ENCODE assay signal across 12 cellular contexts in the genomic region with DNA sequence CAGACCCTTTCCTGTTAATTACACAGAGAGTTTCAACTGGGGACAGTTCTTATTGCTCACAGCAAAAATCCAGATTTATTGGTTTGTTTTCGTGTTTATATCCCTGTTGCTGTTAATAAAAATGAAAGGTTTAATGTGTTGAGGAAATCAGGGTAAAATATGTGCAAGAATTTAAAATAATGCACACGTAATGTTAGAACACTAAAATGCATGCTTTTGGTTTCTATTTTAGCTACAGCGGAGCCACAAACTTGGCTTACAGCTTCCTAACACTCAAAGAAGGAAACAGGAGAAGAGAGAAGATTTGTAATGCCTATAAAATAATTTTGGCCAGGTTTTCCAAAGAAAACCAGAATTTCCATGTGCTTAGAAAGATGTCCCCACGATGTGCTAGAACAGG.
DNase-seq lines count a peak whose midpoint lies in the region; ATAC-seq and TF ChIP-seq lines count a peak whose summit lies in the region.
"Had no signal": no experiment of that assay in that cellular context is flagged by ENCODE, and none has a peak within 500 bp of the region (broad histone marks: within the 10 kb centered on the region; RNA-seq: fewer than 3 reads in every experiment).

No MANE protein-coding gene starts in this region.

- peaks cover 79% of the 10 kb centered on the region for H3K27me3 ChIP-seq in A673 (replicated peaks; ENCODE audit: insufficient read depth, low read depth, low read length, poor library complexity)
- H3K27me3 ChIP-seq: suprapubic skin had no signal

- CTCF ChIA-PET in A673 (lab: Charles Lee) = no interaction called here

- BruUV-seq in A673 (replicated peaks; lab: Mats Ljungman, UMichigan) = no TSS peak

- peak; percentile 37 for ATAC-seq in activated T-helper 17 cell treated with anti-CD3 and anti-CD28 coated beads, Interleukin-2, amount 50 U/mL, for 72 hours (replicated peaks)
- ATAC-seq in memory B cell (ENCODE audit: low read depth) = no peak
- ATAC-seq in GM21576 (IDR thresholded peaks at IDR 0.05; ENCODE audit: unreplicated experiment) = no peak
- ATAC-seq in HG03139 (IDR thresholded peaks at IDR 0.05; ENCODE audit: unreplicated experiment) = no peak

- H3K4me1 Mint-ChIP-seq in activated T-helper 17 cell treated with anti-CD3 and anti-CD28 coated beads, Interleukin-2, amount 50 U/mL, for 72 hours = peaks cover 6% of the 10 kb centered on the region
- peaks cover 23% of the 10 kb centered on the region for H3K4me1 Mint-ChIP-seq in memory B cell

- no peaks in the 10 kb centered on the region for H3K36me3 Mint-ChIP-seq in activated T-helper 17 cell treated with anti-CD3 and anti-CD28 coated beads, Interleukin-2, amount 50 U/mL, for 72 hours (ENCODE audit: low read depth)
- H3K36me3 Mint-ChIP-seq in memory B cell = no peaks in the 10 kb centered on the region

- H3K36me3 ChIP-seq in A673 (ENCODE audit: insufficient read depth, low read length, poor library complexity, severe bottlenecking) = no peaks in the 10 kb centered on the region
- H3K36me3 ChIP-seq: suprapubic skin had no signal

- no peaks in the 10 kb centered on the region for H3K9me3 ChIP-seq in A673 (ENCODE audit: low read depth, low read length, poor library complexity, severe bottlenecking)
- H3K9me3 ChIP-seq: suprapubic skin had no signal

- H3K4me3 Mint-ChIP-seq in activated T-helper 17 cell treated with anti-CD3 and anti-CD28 coated beads, Interleukin-2, amount 50 U/mL, for 72 hours = peak overlapping the region; percentile 79
- H3K4me3 Mint-ChIP-seq in memory B cell = peak overlapping the region; percentile 76

- no peaks in the 10 kb centered on the region for H3K27me3 Mint-ChIP-seq in activated T-helper 17 cell treated with anti-CD3 and anti-CD28 coated beads, Interleukin-2, amount 50 U/mL, for 72 hours
- H3K27me3 Mint-ChIP-seq in memory B cell = no peaks in the 10 kb centered on the region

- H3K27ac Mint-ChIP-seq in activated T-helper 17 cell treated with anti-CD3 and anti-CD28 coated beads, Interleukin-2, amount 50 U/mL, for 72 hours = peak overlapping the region; percentile 55
- peak overlapping the region; percentile 45 for H3K27ac Mint-ChIP-seq in memory B cell

- TF ChIP-seq CTCF in A673 (conservative IDR thresholded peaks at IDR 0.05; ENCODE audit: low read depth, low read length) = no peak
- TF ChIP-seq CTCF in GM12864 (IDR thresholded peaks at IDR 0.05; ENCODE audit: low read depth, low read length, missing control alignments) = no peak

- DNase-seq in A673 (ENCODE audit: low spot score) (no peak), GM12864 (ENCODE audit: low read depth) (no peak), memory B cell (ENCODE audit: low spot score in 2 of 2) (no peak), GOT3 (lab: John Stamatoyannopoulos, UW) (no peak)
- DNase-seq in stimulated activated CD4-positive, alpha-beta T cell treated with anti-CD3 and anti-CD28 coated beads, Interleukin-12 subunit alpha, Interleukin-12 subunit beta, amount 100 ng/mL, for 4 hours = no peak
- DNase-seq: activated CD4-positive, CD25-positive, alpha-beta regulatory T cell treated with anti-CD3 and anti-CD28 coated beads, Interleukin-2, amount 50 U/mL, for 72 hours; H7; PC-9 had no signal

- no peaks in the 10 kb centered on the region for H3K9me3 Mint-ChIP-seq in activated T-helper 17 cell treated with anti-CD3 and anti-CD28 coated beads, Interleukin-2, amount 50 U/mL, for 72 hours
- H3K9me3 Mint-ChIP-seq in memory B cell = no peaks in the 10 kb centered on the region

- H3K4me3 ChIP-seq in A673 (ENCODE audit: low read depth, low read length, poor library complexity, severe bottlenecking) (peak overlapping the region; percentile 18), GM12864 (ENCODE audit: low read depth, low read length) (peak overlapping the region; percentile 43)
- H3K4me3 ChIP-seq: PC-9, suprapubic skin had no signal

- no peaks in the 10 kb centered on the region for H3K4me1 ChIP-seq in A673 (ENCODE audit: insufficient read depth, low read length, poor library complexity, severe bottlenecking)
- H3K4me1 ChIP-seq: suprapubic skin had no signal

- POLR2A ChIA-PET in A673 (lab: Charles Lee; ENCODE audit: low non-redundant PET) = no interaction called here

- H3K27ac ChIP-seq in A673 (ENCODE audit: low read depth, low read length, poor library complexity, severe bottlenecking) = no peak overlapping the region
- H3K27ac ChIP-seq: PC-9, suprapubic skin had no signal

- intact Hi-C loops in A673 (cut with micrococcal nuclease; ENCODE audit: unreplicated experiment) = no loop called here
